Comparison of ENCODE assay signal across 22 cellular contexts in the genomic region with DNA sequence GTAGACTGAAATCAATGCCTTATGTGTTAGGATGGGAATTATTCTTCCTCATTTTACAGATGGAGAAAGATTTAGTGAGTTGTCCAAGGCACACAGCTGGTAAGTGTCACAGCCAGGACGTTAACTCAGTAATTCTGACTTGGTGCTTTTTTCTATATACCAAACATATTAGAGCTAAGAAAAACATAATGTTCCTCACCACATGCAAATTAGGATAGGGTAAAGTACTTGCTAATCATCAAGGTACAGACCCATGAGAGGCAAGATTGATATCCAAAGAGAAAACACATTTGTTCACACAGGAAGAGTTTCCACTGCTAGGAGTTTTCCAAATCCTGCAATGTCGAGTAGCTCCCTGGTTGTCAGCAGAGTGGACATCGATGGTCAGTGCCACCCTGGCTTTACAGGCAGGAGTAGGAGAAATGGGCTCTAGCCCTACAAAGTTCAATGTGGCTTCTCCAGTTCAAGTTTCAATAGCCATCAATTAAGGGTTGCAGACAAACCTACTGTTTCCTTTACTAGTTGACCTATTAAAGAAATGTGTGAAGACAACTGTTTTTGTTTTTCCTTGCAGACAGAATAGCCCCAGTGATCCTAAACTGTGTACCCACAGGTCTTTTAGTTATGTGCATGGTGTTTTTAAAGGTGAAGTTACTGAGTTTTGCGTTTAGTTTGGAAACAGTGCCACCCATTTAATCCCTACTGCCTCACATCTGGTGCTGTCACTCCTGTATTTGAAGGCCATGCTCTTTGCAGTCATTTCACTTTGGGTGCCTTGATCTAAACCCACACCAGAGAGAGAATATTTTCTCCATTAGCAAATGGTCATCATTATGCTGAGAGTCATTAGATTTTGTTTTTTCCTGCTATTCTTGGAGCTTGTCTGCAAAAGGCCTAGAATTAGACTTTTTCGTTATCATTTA.
DNase-seq lines count a peak whose midpoint lies in the region; ATAC-seq lines count a peak whose summit lies in the region.
"Had no signal": no experiment of that assay in that cellular context is flagged by ENCODE, and none has a peak within 500 bp of the region (broad histone marks: within the 10 kb centered on the region; RNA-seq: fewer than 3 reads in every experiment).

No MANE protein-coding gene starts in this region.

- ATAC-seq in GM18517 (IDR thresholded peaks at IDR 0.05; ENCODE audit: unreplicated experiment) (peak; percentile 56), GM19463 (IDR thresholded peaks at IDR 0.05; ENCODE audit: unreplicated experiment) (peak; percentile 76), HG02970 (IDR thresholded peaks at IDR 0.05; ENCODE audit: low FRiP score, unreplicated experiment) (peak; percentile 54), HG03457 (IDR thresholded peaks at IDR 0.05; ENCODE audit: unreplicated experiment) (peak; percentile 69), GM19035 (IDR thresholded peaks at IDR 0.05; ENCODE audit: unreplicated experiment) (no peak)
- ATAC-seq: A549; activated naive CD4-positive, alpha-beta T cell treated with anti-CD3 and anti-CD28 coated beads, Interleukin-2, amount 50 U/mL, for 72 hours; left cardiac atrium had no signal

- no peak for DNase-seq in SK-N-DZ (ENCODE audit: low spot score)
- DNase-seq in NCI-H1417 (lab: John Stamatoyannopoulos, UW): no peak
- no peak for DNase-seq in activated effector memory CD4-positive, alpha-beta T cell treated with Interleukin-2 at 50 U/mL for 16 hours
- DNase-seq: activated CD4-positive, alpha-beta T cell treated with anti-CD3 and anti-CD28 coated beads, Interleukin-2, amount 10 ng/mL, durations not matched to agents 7 days and 5 days; central memory CD4-positive, alpha-beta T cell; COR-L47; DND-41; head of caudate nucleus; left cardiac atrium; mesendoderm; naive B cell; NCI-H146; NCI-H2171; NCI-H526; SK-N-SH had no signal
